ENCODE assay signal across 8 cellular contexts in genomic region chr3:150703756-150704344, GRCh38. TPM values are rescaled to one million over a fixed set of nuclear protein-coding genes. Genes with fewer than 3 reads are reported as not detected.
A peak's percentile ranks its signal among the peaks of the same experiment; 100 is the strongest.
DNase-seq lines count a peak whose midpoint lies in the region; ATAC-seq and TF ChIP-seq lines count a peak whose summit lies in the region.

ERICH6 (minus strand) TSS chr3:150703920; CDS start chr3:150703898, 22 bp downstream.

- TF ChIP-seq CTCF in GM23338 (conservative IDR thresholded peaks at IDR 0.05; ENCODE audit: low read depth in 2 of 2) (0 out of 4 replicates have a peak, but pooled peaks of 1 of the 2 experiments have one; percentile 6), RWPE1 (conservative IDR thresholded peaks at IDR 0.05; ENCODE audit: low read depth) (no peak), fibroblast of villous mesenchyme (IDR thresholded peaks at IDR 0.05; ENCODE audit: insufficient read depth, low read depth, low read length) (no peak), neural cell (IDR thresholded peaks at IDR 0.05; ENCODE audit: poor library complexity, severe bottlenecking) (peak; percentile 39), stomach (IDR thresholded peaks at IDR 0.05) (peak in 2 of 7 experiments; percentile 25 to 26)

- H3K9me3 Mint-ChIP-seq in GM23338, result peaks cover 7% of the 10 kb centered on the region; the same call in 2 of the 3 replicates

- WGBS in stomach, 5 donors, result 0 to 2% (median 0%) methylated on average over 35 of the region's 35 CpGs

- TF ChIP-seq POLR2A in stomach (IDR thresholded peaks at IDR 0.05), result no peak

- peak within 1 kb of the TSS; percentile 84; the same call in 1 of the 2 replicates for H3K27ac Mint-ChIP-seq in GM23338

- peaks cover 5% of the 10 kb centered on the region; the same call in 1 of the 2 replicates for H3K4me1 ChIP-seq in GM23338 (ENCODE audit: insufficient read depth)
- H3K4me1 ChIP-seq in stomach, result peaks cover 0 to 17% (median 13%) of the 10 kb centered on the region in 4 donors

- TF ChIP-seq RAD21 in neural cell (conservative IDR thresholded peaks at IDR 0.05), result peak; percentile 11

- peak within 1 kb of the TSS; percentile 88 for H3K4me3 Mint-ChIP-seq in GM23338

- H3F3A ChIP-seq in GM23338 (replicated peaks; ENCODE audit: low read depth) (0 out of 2 replicates have a peak, but pooled peaks cover 3% of the 10 kb centered on the region), neural cell (ENCODE audit: insufficient read depth, low read length, poor library complexity, severe bottlenecking) (no peaks in the 10 kb centered on the region)

- H3K79me2 ChIP-seq in GM23338 (replicated peaks; ENCODE audit: insufficient read depth) (no peaks in the 10 kb centered on the region), neural cell (replicated peaks; ENCODE audit: insufficient read depth, low read length) (no peaks in the 10 kb centered on the region)

- H3K27ac ChIP-seq in GM23338 (ENCODE audit: low read depth) (no peak within 1 kb of the TSS), RWPE1 (peak within 1 kb of the TSS; percentile 74), neural cell (ENCODE audit: low read length) (peak within 1 kb of the TSS; percentile 39), stomach (peak within 1 kb of the TSS; percentile 69 to 84 (median 79))

- CTCF ChIA-PET in RWPE1 (lab: Yijun Ruan, JAX), result interaction anchor here (0.6 kb wide), 1 partner anchor 214 kb away, joined by 3 read pairs; no protein-coding TSS in a partner anchor

- POLR2A ChIA-PET in RWPE1 (lab: Yijun Ruan, JAX; ENCODE audit: low non-redundant PET), result interaction anchor here (0.5 to 0.8 kb wide), 3 partner anchors 102 to 737 kb away, joined by 3 to 4 read pairs (median 3); no protein-coding TSS in a partner anchor

- H3K27me3 ChIP-seq in GM23338 (ENCODE audit: insufficient read depth) (no peaks in the 10 kb centered on the region), neural cell (ENCODE audit: insufficient read depth, low read depth, low read length) (no peaks in the 10 kb centered on the region), stomach (no peaks in the 10 kb centered on the region)

- H3K36me3 ChIP-seq in GM23338 (ENCODE audit: insufficient read depth) (no peaks in the 10 kb centered on the region), neural cell (ENCODE audit: insufficient read depth, low read length) (no peaks in the 10 kb centered on the region), stomach (peaks cover 0 to 7% (median 0%) of the 10 kb centered on the region in 4 donors)

- H4K20me1 ChIP-seq in GM23338 (replicated peaks; ENCODE audit: insufficient read depth), result no peaks in the 10 kb centered on the region; the same call in 1 of the 2 replicates
- no peaks in the 10 kb centered on the region for H4K20me1 ChIP-seq in neural cell (ENCODE audit: insufficient read depth)

- H3K9me3 ChIP-seq in neural cell (ENCODE audit: low read length) (no peaks in the 10 kb centered on the region), stomach (no peaks in the 10 kb centered on the region)

- peaks cover 4% of the 10 kb centered on the region; the same call in 1 of the 3 replicates for H3K36me3 Mint-ChIP-seq in GM23338 (ENCODE audit: low read depth)

- H3K27me3 Mint-ChIP-seq in GM23338 (ENCODE audit: insufficient read depth, low read depth, poor library complexity), result peaks cover 7% of the 10 kb centered on the region

- H3K4me2 ChIP-seq in GM23338 (peak within 1 kb of the TSS; percentile 84), neural cell (ENCODE audit: low read length) (peak within 1 kb of the TSS; percentile 55)

- DNase-seq in ELF-1 (ENCODE audit: low read depth, low spot score) (peak; percentile 95), GM23338 (ENCODE audit: low spot score) (peak; percentile 97), Kasumi-1 (lab: John Stamatoyannopoulos, UW) (peak; percentile 75 to 82), RWPE1 (ENCODE audit: low spot score) (peak; percentile 92), fibroblast of villous mesenchyme (ENCODE audit: low read depth) (peak; percentile 87), stomach (peak; percentile 93)
- peak; percentile 64 for DNase-seq in activated effector memory CD4-positive, alpha-beta T cell treated with Interleukin-2 at 50 U/mL for 16 hours

- H3K9me2 ChIP-seq in GM23338 (ENCODE audit: insufficient read depth), result no peaks in the 10 kb centered on the region
- H3K9me2 ChIP-seq in neural cell (ENCODE audit: insufficient read depth, low read length), result no peaks in the 10 kb centered on the region

- H2AFZ ChIP-seq in GM23338, result peak within 1 kb of the TSS; percentile 96
- H2AFZ ChIP-seq in neural cell (ENCODE audit: low read depth, low read length), result peak within 1 kb of the TSS; percentile 56

- intact Hi-C loops in stomach (cut with DNase I; ENCODE audit: low total_unique reads), result no loop called here

- peak within 1 kb of the TSS; percentile 69 for H3K4me3 ChIP-seq in GM23338
- peak within 1 kb of the TSS; percentile 70 for H3K4me3 ChIP-seq in fibroblast of villous mesenchyme (ENCODE audit: low read depth, low read length)
- H3K4me3 ChIP-seq in neural cell (ENCODE audit: low read length), result peak within 1 kb of the TSS; percentile 69
- peak within 1 kb of the TSS; percentile 55 to 68 (median 58) for H3K4me3 ChIP-seq in stomach

- TF ChIP-seq EP300 in neural cell (conservative IDR thresholded peaks at IDR 0.05; ENCODE audit: poor library complexity, severe bottlenecking) (no peak), stomach (IDR thresholded peaks at IDR 0.05) (no peak)

- ATAC-seq in GM23338, result peak; percentile 99

- H3K9ac ChIP-seq in neural cell (ENCODE audit: low read length), result peak within 1 kb of the TSS; percentile 63

- 0 out of 3 replicates have a peak, but pooled peaks cover 2% of the 10 kb centered on the region for H3K4me1 Mint-ChIP-seq in GM23338

TF ChIP-seq in GM23338, 12 proteins besides CTCF, POLR2A, EP300 and RAD21:
- TF ChIP-seq ZNF331 (CRISPR knock-in tag; IDR thresholded peaks at IDR 0.05; ENCODE audit: low read depth) (no peak), POLR2AphosphoS5 (IDR thresholded peaks at IDR 0.05; ENCODE audit: low read depth) (peak; percentile 80)

TF ChIP-seq in neural cell, 6 proteins besides CTCF, POLR2A, EP300 and RAD21:
- TF ChIP-seq TAF1 (IDR thresholded peaks at IDR 0.05; ENCODE audit: low read depth), result peak; percentile 34
- no peak for TF ChIP-seq REST (IDR thresholded peaks at IDR 0.05; ENCODE audit: borderline replicate concordance)
- no peak for TF ChIP-seq SMC3 (conservative IDR thresholded peaks at IDR 0.05; ENCODE audit: poor library complexity)
- no peak for TF ChIP-seq MXI1 (conservative IDR thresholded peaks at IDR 0.05; ENCODE audit: poor library complexity, severe bottlenecking)
- TF ChIP-seq POLR2AphosphoS5 (IDR thresholded peaks at IDR 0.05), result peak; percentile 33
- no peak for TF ChIP-seq EZH2 (IDR thresholded peaks at IDR 0.05; ENCODE audit: borderline replicate concordance, insufficient read depth, low read length, poor library complexity, severe bottlenecking)

RNA-seq across cellular contexts. Expression of gene ERICH6, which starts in this region (rescaled TPM):
- total RNA-seq in GM23338 (2014; rRNA removed; shearing (Covaris generic)), result not detected in 2 replicates
- polyA plus RNA-seq in GM23338 (2016; fragmentation: Nextera tagmentation; extraction: Ambion mirVana), result 0.19 and 0.32 TPM in 2 replicates
- 0.32 and 0.43 TPM in 2 replicates for total RNA-seq in fibroblast of villous mesenchyme
- 0.32 TPM in 1 of 2 replicates, not detected in the other for polyA plus RNA-seq in neural cell
- 0.49 TPM in 1 of 2 replicates, not detected in the other for polyA minus RNA-seq in neural cell
- total RNA-seq in stomach, result under 1 TPM in 1 of 5 donors, not detected in 4; 0.37 TPM
- not detected for polyA plus RNA-seq in stomach

Comparison
In these comparisons a context has a peak if more than half of its experiments do, and no peak if none do; other contexts are left out.
1. Peak in DNase-seq, ATAC-seq, H3K4me3 ChIP-seq and H3K4me2 ChIP-seq in GM23338; RNA of the gene not detected or under 1 TPM.
2. Peak in DNase-seq and H3K4me3 ChIP-seq in fibroblast of villous mesenchyme; RNA of the gene not detected or under 1 TPM.
3. Peak in DNase-seq, H3K4me3 ChIP-seq and H3K27ac ChIP-seq in stomach; RNA of the gene not detected or under 1 TPM.